20 cellular contexts compared by ENCODE assay signal in the genomic region with DNA sequence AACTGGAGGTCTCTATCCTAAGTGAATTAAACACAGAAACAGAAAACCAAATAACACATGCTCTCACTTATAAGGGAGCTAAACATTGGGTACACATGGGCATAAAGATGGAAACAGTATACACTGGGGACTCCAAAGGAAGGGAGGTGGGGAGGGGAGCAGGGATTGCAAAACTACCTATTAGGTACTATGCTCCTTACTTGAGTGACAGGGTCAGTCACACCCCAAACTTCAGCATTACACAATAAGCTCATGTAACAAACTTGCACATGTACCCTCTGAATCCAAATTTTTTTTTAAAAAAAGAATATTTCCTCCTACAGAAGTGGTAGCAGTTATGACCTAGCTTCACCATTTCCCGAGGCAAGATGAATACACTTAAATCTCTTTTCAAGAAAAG.
"Had no signal": no experiment of that assay in that cellular context is flagged by ENCODE, and none has a peak within 500 bp of the region (broad histone marks: within the 10 kb centered on the region; RNA-seq: fewer than 3 reads in every experiment).

No MANE protein-coding gene starts in this region.

- H3K9me3 ChIP-seq: esophagus muscularis mucosa, gastroesophageal sphincter, left lung had no signal

- H3K4me3 ChIP-seq: coronary artery, dorsolateral prefrontal cortex, esophagus muscularis mucosa, gastroesophageal sphincter, heart right ventricle, left lung, lung had no signal

- DNase-seq: dermis blood vessel endothelial cell; dorsolateral prefrontal cortex; effector CD4-positive, alpha-beta T cell; effector memory CD4-positive, alpha-beta T cell; foreskin keratinocyte; glutamatergic neuron; head of caudate nucleus; heart right ventricle; hippocampal formation; left cardiac atrium; left lung; left ventricle myocardium superior; mammary epithelial cell; mesendoderm; midbrain; naive thymus-derived CD4-positive, alpha-beta T cell had no signal

- H3K27ac ChIP-seq: coronary artery, dorsolateral prefrontal cortex, esophagus muscularis mucosa, foreskin keratinocyte, gastroesophageal sphincter, heart right ventricle, left lung had no signal

- H3K4me1 ChIP-seq: esophagus muscularis mucosa, foreskin keratinocyte, gastroesophageal sphincter, heart right ventricle, left lung had no signal

- H3K27me3 ChIP-seq: esophagus muscularis mucosa, gastroesophageal sphincter, heart right ventricle, left lung had no signal

- H3K36me3 ChIP-seq: esophagus muscularis mucosa, gastroesophageal sphincter, heart right ventricle, left lung had no signal
